1 cellular context compared by ENCODE assay signal in genomic region chr17:82875418-82875856, GRCh38.
TF ChIP-seq lines count a peak whose summit lies in the region.

No MANE protein-coding gene starts in this region.

TF ChIP-seq in HepG2, 621 proteins besides CTCF, POLR2A, EP300 and RAD21 (continued from another document):
- peak; percentile 93 for TF ChIP-seq ZNF687 (CRISPR knock-in tag; IDR thresholded peaks at IDR 0.05)
- no peak for TF ChIP-seq CHD4 (IDR thresholded peaks at IDR 0.05; ENCODE audit: borderline replicate concordance, low read length)
- peak; percentile 83 for TF ChIP-seq MAX (IDR thresholded peaks at IDR 0.05)
- TF ChIP-seq ZNF274 (CRISPR knock-in tag; IDR thresholded peaks at IDR 0.05): no peak
- TF ChIP-seq ZNF720 (CRISPR knock-in tag; IDR thresholded peaks at IDR 0.05): no peak
- no peak for TF ChIP-seq ZNF589 (CRISPR knock-in tag; conservative IDR thresholded peaks at IDR 0.05)
- no peak for TF ChIP-seq MAZ (IDR thresholded peaks at IDR 0.05; ENCODE audit: borderline replicate concordance, low read depth, low read length)
- no peak for TF ChIP-seq MAZ (CRISPR knock-in tag; IDR thresholded peaks at IDR 0.05; ENCODE audit: low read depth)
- TF ChIP-seq, protein P1, sequence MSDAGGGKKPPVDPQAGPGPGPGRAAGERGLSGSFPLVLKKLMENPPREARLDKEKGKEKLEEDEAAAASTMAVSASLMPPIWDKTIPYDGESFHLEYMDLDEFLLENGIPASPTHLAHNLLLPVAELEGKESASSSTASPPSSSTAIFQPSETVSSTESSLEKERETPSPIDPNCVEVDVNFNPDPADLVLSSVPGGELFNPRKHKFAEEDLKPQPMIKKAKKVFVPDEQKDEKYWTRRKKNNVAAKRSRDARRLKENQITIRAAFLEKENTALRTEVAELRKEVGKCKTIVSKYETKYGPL (CRISPR knock-in tag; IDR thresholded peaks at IDR 0.05): no peak
- TF ChIP-seq KMT2B (CRISPR knock-in tag; IDR thresholded peaks at IDR 0.05): no peak
- 0 out of 2 replicates have a peak, but pooled peaks have one; percentile 16 for TF ChIP-seq ZNF335 (CRISPR knock-in tag; IDR thresholded peaks at IDR 0.05)
- no peak for TF ChIP-seq ZNF615 (CRISPR knock-in tag; IDR thresholded peaks at IDR 0.05; ENCODE audit: borderline replicate concordance)
- TF ChIP-seq ZBTB38 (CRISPR knock-in tag; IDR thresholded peaks at IDR 0.05): peak; percentile 80; the same call in 1 of the 2 replicates
- peak; percentile 58 for TF ChIP-seq FOXA3 (CRISPR knock-in tag; IDR thresholded peaks at IDR 0.05)
- TF ChIP-seq ZNF234 (CRISPR knock-in tag; conservative IDR thresholded peaks at IDR 0.05): no peak
- TF ChIP-seq FOXA1 (IDR thresholded peaks at IDR 0.05): no peak
- peak; percentile 73 for TF ChIP-seq FOXA1 (CRISPR knock-in tag; IDR thresholded peaks at IDR 0.05)
- TF ChIP-seq GPN1 (CRISPR knock-in tag; IDR thresholded peaks at IDR 0.05; ENCODE audit: borderline replicate concordance): no peak
- TF ChIP-seq CENPX (CRISPR knock-in tag; IDR thresholded peaks at IDR 0.05): no peak
- TF ChIP-seq ZNF674 (CRISPR knock-in tag; IDR thresholded peaks at IDR 0.05; ENCODE audit: low read depth): no peak
